20 cellular contexts compared by ENCODE assay signal in genomic region chr17:32813021-32813420, GRCh38.
A peak's percentile ranks its signal among the peaks of the same experiment; 100 is the strongest.
DNase-seq lines count a peak whose midpoint lies in the region; ATAC-seq, FAIRE-seq and TF ChIP-seq lines count a peak whose summit lies in the region.
"Had no signal": no experiment of that assay in that cellular context is flagged by ENCODE, and none has a peak within 500 bp of the region (broad histone marks: within the 10 kb centered on the region; RNA-seq: fewer than 3 reads in every experiment).

No MANE protein-coding gene starts in this region.

- POLR2A ChIA-PET in A549 (lab: Yijun Ruan, JAX) = no interaction called here

- intact Hi-C loops in Calu3 (cut with micrococcal nuclease; ENCODE audit: unreplicated experiment) = no loop called here

- no peak overlapping the region for H3K27ac ChIP-seq in A549
- H3K27ac ChIP-seq in brain microvascular endothelial cell = peak overlapping the region; percentile 35
- H3K27ac ChIP-seq: gastrocnemius medialis, sigmoid colon, upper lobe of right lung had no signal

- no peak overlapping the region for H3K4me3 ChIP-seq in A549
- H3K4me3 ChIP-seq in brain microvascular endothelial cell (ENCODE audit: low read depth, low read length) = no peak overlapping the region
- H3K4me3 ChIP-seq: gastrocnemius medialis, sigmoid colon, upper lobe of right lung had no signal

- TF ChIP-seq EP300 in A549 (IDR thresholded peaks at IDR 0.05) = no peak

- no peaks in the 10 kb centered on the region for H3K9me3 Mint-ChIP-seq in Calu3 (ENCODE audit: low read depth, unreplicated experiment)
- H3K9me3 Mint-ChIP-seq in mesothelial cell of epicardium = no peaks in the 10 kb centered on the region
- H3K9me3 Mint-ChIP-seq: CD4-positive, alpha-beta T cell; natural killer cell treated with Interleukin-12 subunit alpha and Interleukin-12 subunit beta and Interleukin-15 and Interleukin-18, amount 100 ng/mL, for 72 hours had no signal

- no peaks in the 10 kb centered on the region for H3K27me3 ChIP-seq in brain microvascular endothelial cell (replicated peaks)
- H3K27me3 ChIP-seq: gastrocnemius medialis, sigmoid colon, upper lobe of right lung had no signal

- in situ Hi-C loops in brain microvascular endothelial cell (cut with HindIII; ENCODE audit: low pct_ligation_motif_present, low sequenced_read_pairs) = no loop called here

- no peak for TF ChIP-seq CTCF in A549 (IDR thresholded peaks at IDR 0.05)
- TF ChIP-seq CTCF in brain microvascular endothelial cell (IDR thresholded peaks at IDR 0.05; ENCODE audit: low read depth, low read length, missing control alignments) = peak; percentile 13
- TF ChIP-seq CTCF in Calu3 (IDR thresholded peaks at IDR 0.05; ENCODE audit: unreplicated experiment) = no peak
- TF ChIP-seq CTCF in mesothelial cell of epicardium (IDR thresholded peaks at IDR 0.05; ENCODE audit: unreplicated experiment) = no peak

- no peak for TF ChIP-seq RAD21 in A549 (conservative IDR thresholded peaks at IDR 0.05 in 1 of 2, IDR thresholded peaks at IDR 0.05 in 1 of 2)

- no peak for TF ChIP-seq POLR2A in A549 (IDR thresholded peaks at IDR 0.05; ENCODE audit: low read length)
- no peak for TF ChIP-seq POLR2A in GM12891 (IDR thresholded peaks at IDR 0.05; ENCODE audit: low read depth, low read length)

- H3K27me3 Mint-ChIP-seq in Calu3 (ENCODE audit: unreplicated experiment) (no peaks in the 10 kb centered on the region), mesothelial cell of epicardium (ENCODE audit: low read depth) (no peaks in the 10 kb centered on the region)
- H3K27me3 Mint-ChIP-seq: CD4-positive, alpha-beta T cell had no signal

- H3K4me3 Mint-ChIP-seq in Calu3 (ENCODE audit: low read depth, unreplicated experiment) = no peak overlapping the region
- no peak overlapping the region for H3K4me3 Mint-ChIP-seq in mesothelial cell of epicardium
- H3K4me3 Mint-ChIP-seq: CD4-positive, alpha-beta T cell; natural killer cell treated with Interleukin-12 subunit alpha and Interleukin-12 subunit beta and Interleukin-15 and Interleukin-18, amount 100 ng/mL, for 72 hours had no signal

- FAIRE-seq in A549 (lab: Jason Lieb, UNC) (no peak), GM12891 (lab: Jason Lieb, UNC) (no peak)

- no peak overlapping the region for H3K4me2 ChIP-seq in A549

- CTCF ChIA-PET in A549 (lab: Yijun Ruan, JAX) (interaction anchor here (0.6 to 2.1 kb wide), 2 partner anchors 12 to 64 kb away, joined by 3 to 6 read pairs; partner anchors contain the start of gene MYO1D), Calu3 (lab: Charles Lee) (interaction anchor here (0.6 kb wide), 1 partner anchor 28 kb away, joined by 3 read pairs; no protein-coding TSS in a partner anchor)

- H3K36me3 Mint-ChIP-seq in Calu3 (ENCODE audit: insufficient read depth, unreplicated experiment) (no peaks in the 10 kb centered on the region), mesothelial cell of epicardium (no peaks in the 10 kb centered on the region)

- H3K4me1 ChIP-seq in A549 = no peaks in the 10 kb centered on the region
- H3K4me1 ChIP-seq: gastrocnemius medialis, sigmoid colon, upper lobe of right lung had no signal

- no peaks in the 10 kb centered on the region for H3K9me3 ChIP-seq in A549
- H3K9me3 ChIP-seq: gastrocnemius medialis, sigmoid colon, upper lobe of right lung had no signal

- H3K27ac Mint-ChIP-seq in Calu3 (ENCODE audit: unreplicated experiment) = no peak overlapping the region
- no peak overlapping the region for H3K27ac Mint-ChIP-seq in mesothelial cell of epicardium
- H3K27ac Mint-ChIP-seq: CD4-positive, alpha-beta T cell; natural killer cell treated with Interleukin-12 subunit alpha and Interleukin-12 subunit beta and Interleukin-15 and Interleukin-18, amount 100 ng/mL, for 72 hours had no signal

- ATAC-seq in A549 = peak in 1 of 2 experiments; percentile 46; a peak in 2 of 6 replicates
- ATAC-seq: gastrocnemius medialis; natural killer cell treated with Interleukin-12 subunit alpha and Interleukin-12 subunit beta and Interleukin-15 and Interleukin-18, amount 100 ng/mL, for 72 hours; stimulated activated naive CD8-positive, alpha-beta T cell treated with anti-CD3 and anti-CD28 coated beads, Interleukin-15, Interleukin-2, amounts not matched to agents 100 U/mL and 50 U/mL, for 24 hours; upper lobe of right lung had no signal

- no peaks in the 10 kb centered on the region for H3K36me3 ChIP-seq in brain microvascular endothelial cell (replicated peaks)
- H3K36me3 ChIP-seq: gastrocnemius medialis, sigmoid colon, upper lobe of right lung had no signal

- WGBS in A549 (ENCODE audit: missing lambda C conversion rate) = 47% methylated on average over 3 of the region's 3 CpGs

- no TSS peak for BruUV-seq in Calu3 (replicated peaks; lab: Mats Ljungman, UMichigan)

- H3K4me1 Mint-ChIP-seq in Calu3 (ENCODE audit: low read depth, unreplicated experiment) (peaks cover 34% of the 10 kb centered on the region), mesothelial cell of epicardium (peaks cover 2% of the 10 kb centered on the region)

- DNase-seq in A549 (ENCODE audit: low read depth in 1 of 2, low spot score in 1 of 2) (no peak), HCEC 1CT (peak; percentile 64), brain microvascular endothelial cell (peak; percentile 50), foreskin melanocyte (peak; percentile 69), Calu3 (no peak), mesothelial cell of epicardium (ENCODE audit: low spot score in 2 of 2, unreplicated experiment in 2 of 2) (no peak), KG1 (lab: John Stamatoyannopoulos, UW) (no peak), GM12891 (ENCODE audit: insufficient read length, low spot score) (no peak)
- DNase-seq: activated CD4-positive, alpha-beta T cell treated with anti-CD3 and anti-CD28 coated beads, Interleukin-2, amount 50 U/mL, for 1 hour; CD4-positive, alpha-beta T cell; gastrocnemius medialis; NCI-H1417 treated with DMSO at 0.1 percent for 48 hours; NCI-H69; posterior cingulate gyrus; SHP77; sigmoid colon; stimulated activated CD4-positive, alpha-beta T cell treated with anti-CD3 and anti-CD28 coated beads, Interleukin-2, amount 100 ng/mL, for 24 hours; stimulated activated naive CD8-positive, alpha-beta T cell treated with anti-CD3 and anti-CD28 coated beads, Interleukin-15, Interleukin-2, amounts not matched to agents 100 U/mL and 50 U/mL, for 24 hours; upper lobe of right lung had no signal

TF ChIP-seq in A549, 52 proteins besides CTCF, POLR2A, EP300 and RAD21:
- TF ChIP-seq BHLHE40 (IDR thresholded peaks at IDR 0.05; ENCODE audit: low read depth, low read length) (no peak), JUN (IDR thresholded peaks at IDR 0.05) (no peak), PHF8 (IDR thresholded peaks at IDR 0.05; ENCODE audit: borderline replicate concordance, low read depth) (no peak), RFX5 (IDR thresholded peaks at IDR 0.05) (no peak), FOSL2 (IDR thresholded peaks at IDR 0.05) (no peak), FOSL2 (CRISPR knock-in tag; IDR thresholded peaks at IDR 0.05) (0 out of 2 replicates have a peak, but pooled peaks have one; percentile 11)
TF ChIP-seq in A549: peak in this region for 1.

TF ChIP-seq in GM12891, 5 proteins besides CTCF, POLR2A, EP300 and RAD21:
- no peak for TF ChIP-seq POLR2AphosphoS5 (IDR thresholded peaks at IDR 0.05; ENCODE audit: low read depth, low read length)
- TF ChIP-seq TAF1 (IDR thresholded peaks at IDR 0.05; ENCODE audit: low read depth, low read length) = no peak
- TF ChIP-seq SPI1 (IDR thresholded peaks at IDR 0.05; ENCODE audit: low read depth, low read length) = no peak
- no peak for TF ChIP-seq POU2F2 (IDR thresholded peaks at IDR 0.05; ENCODE audit: low read depth, low read length)
- TF ChIP-seq PAX5 (IDR thresholded peaks at IDR 0.05; ENCODE audit: insufficient read depth, low read length, severe bottlenecking) = no peak

Comparison
In these comparisons a context has a peak if more than half of its experiments do, and no peak if none do; other contexts are left out.
1. DNase-seq: peak in HCEC 1CT (single experiment), brain microvascular endothelial cell (single experiment) and foreskin melanocyte (single experiment); none in A549 (0 of 2), Calu3 (single experiment), mesothelial cell of epicardium (0 of 2), KG1 (single experiment) and GM12891 (single experiment).